1 cellular context compared by ENCODE assay signal in genomic region chr19:36067681-36068080, GRCh38.
TF ChIP-seq lines count a peak whose summit lies in the region.

No MANE protein-coding gene starts in this region.

TF ChIP-seq in IMR-90, 13 proteins besides CTCF, POLR2A, EP300 and RAD21:
- no peak for TF ChIP-seq ELK1 (IDR thresholded peaks at IDR 0.05; ENCODE audit: borderline replicate concordance, low read depth, low read length)
- no peak for TF ChIP-seq SMC3 (IDR thresholded peaks at IDR 0.05; ENCODE audit: low read depth, low read length)
- TF ChIP-seq RFX5 (IDR thresholded peaks at IDR 0.05; ENCODE audit: low read depth, low read length) = no peak
- no peak for TF ChIP-seq FOS (IDR thresholded peaks at IDR 0.05; ENCODE audit: low read depth, low read length)
- no peak for TF ChIP-seq USF2 (IDR thresholded peaks at IDR 0.05; ENCODE audit: low read depth, low read length)
